Comparison of ENCODE assay signal across 26 cellular contexts in genomic region chr1:231966983-231967382, GRCh38.
"Had no signal": no experiment of that assay in that cellular context is flagged by ENCODE, and none has a peak within 500 bp of the region (broad histone marks: within the 10 kb centered on the region; RNA-seq: fewer than 3 reads in every experiment).

No MANE protein-coding gene starts in this region.

- H3K27ac ChIP-seq: dorsolateral prefrontal cortex, prostate gland, right atrium auricular region, transverse colon, vagina had no signal

- FAIRE-seq: kidney, small intestine had no signal

- H3K9me3 Mint-ChIP-seq: activated B cell treated with CpG ODN at 0.5 μM for 24 hours; stimulated activated naive CD8-positive, alpha-beta T cell treated with anti-CD3 and anti-CD28 coated beads, Interleukin-15, Interleukin-2, amounts not matched to agents 100 ng/mL and 50 ng/mL, for 24 hours had no signal

- H3K27ac Mint-ChIP-seq: activated B cell treated with CpG ODN at 0.5 μM for 24 hours; activated CD4-positive, alpha-beta memory T cell treated with anti-CD3 and anti-CD28 coated beads for 36 hours; activated naive CD8-positive, alpha-beta T cell; activated T-helper 1 cell treated with anti-CD3 and anti-CD28 coated beads, Interleukin-12 subunit alpha, Interleukin-12 subunit beta, Interleukin-2, Interleukin-4 antibody, amounts not matched to agents 30 ng/mL and 10 ng/mL and 1 ng/mL, durations not matched to agents 14 hours and 24 hours and 36 hours; nephron; stimulated activated naive CD8-positive, alpha-beta T cell treated with anti-CD3 and anti-CD28 coated beads, Interleukin-15, Interleukin-2, amounts not matched to agents 100 ng/mL and 50 ng/mL, for 24 hours had no signal

- H3K9me3 ChIP-seq: prostate gland, right atrium auricular region, transverse colon, vagina had no signal

- DNase-seq: activated B cell treated with CpG ODN at 0.5 μM for 24 hours; activated CD4-positive, alpha-beta memory T cell treated with anti-CD3 and anti-CD28 coated beads for 36 hours; activated CD4-positive, alpha-beta T cell treated with anti-CD3 and anti-CD28 coated beads for 4 hours; activated gamma-delta T cell treated with Interleukin-2 at 50 U/mL for 16 hours; activated T-cell treated with anti-CD3 and anti-CD28 coated beads for 4 hours; amniotic stem cell; dorsolateral prefrontal cortex; erythroblast; foreskin melanocyte; glutamatergic neuron; hippocampal formation; kidney; midbrain; small intestine; stimulated activated CD4-positive, alpha-beta T cell treated with anti-CD3 and anti-CD28 coated beads, Interleukin-15, amount 100 ng/mL, for 24 hours; stimulated activated CD4-positive, alpha-beta T cell treated with anti-CD3 and anti-CD28 coated beads, Interleukin-2, amount 100 ng/mL, for 48 hours; T-helper 2 cell; transverse colon had no signal

- H3K4me3 ChIP-seq: dorsolateral prefrontal cortex, prostate gland, right atrium auricular region, transverse colon, vagina had no signal

- H3K36me3 ChIP-seq: prostate gland, right atrium auricular region, transverse colon, vagina had no signal

- ATAC-seq: left lobe of liver had no signal

- H3K27me3 Mint-ChIP-seq: activated B cell treated with CpG ODN at 0.5 μM for 24 hours; activated CD4-positive, alpha-beta memory T cell treated with anti-CD3 and anti-CD28 coated beads for 36 hours; activated naive CD8-positive, alpha-beta T cell; stimulated activated naive CD8-positive, alpha-beta T cell treated with anti-CD3 and anti-CD28 coated beads, Interleukin-15, Interleukin-2, amounts not matched to agents 100 ng/mL and 50 ng/mL, for 24 hours had no signal

- H3K4me1 ChIP-seq: prostate gland, right atrium auricular region, transverse colon, vagina had no signal

- H3K27me3 ChIP-seq: dorsolateral prefrontal cortex, right atrium auricular region, transverse colon, vagina had no signal

- H3K4me3 Mint-ChIP-seq: activated B cell treated with CpG ODN at 0.5 μM for 24 hours; activated CD4-positive, alpha-beta memory T cell treated with anti-CD3 and anti-CD28 coated beads for 36 hours; activated naive CD8-positive, alpha-beta T cell; activated T-helper 1 cell treated with anti-CD3 and anti-CD28 coated beads, Interleukin-12 subunit alpha, Interleukin-12 subunit beta, Interleukin-2, Interleukin-4 antibody, amounts not matched to agents 30 ng/mL and 10 ng/mL and 1 ng/mL, durations not matched to agents 14 hours and 24 hours and 36 hours; nephron; stimulated activated naive CD8-positive, alpha-beta T cell treated with anti-CD3 and anti-CD28 coated beads, Interleukin-15, Interleukin-2, amounts not matched to agents 100 ng/mL and 50 ng/mL, for 24 hours had no signal

- H3K4me1 Mint-ChIP-seq: activated B cell treated with CpG ODN at 0.5 μM for 24 hours had no signal
